ENCODE assay signal across 17 cellular contexts in the genomic region with DNA sequence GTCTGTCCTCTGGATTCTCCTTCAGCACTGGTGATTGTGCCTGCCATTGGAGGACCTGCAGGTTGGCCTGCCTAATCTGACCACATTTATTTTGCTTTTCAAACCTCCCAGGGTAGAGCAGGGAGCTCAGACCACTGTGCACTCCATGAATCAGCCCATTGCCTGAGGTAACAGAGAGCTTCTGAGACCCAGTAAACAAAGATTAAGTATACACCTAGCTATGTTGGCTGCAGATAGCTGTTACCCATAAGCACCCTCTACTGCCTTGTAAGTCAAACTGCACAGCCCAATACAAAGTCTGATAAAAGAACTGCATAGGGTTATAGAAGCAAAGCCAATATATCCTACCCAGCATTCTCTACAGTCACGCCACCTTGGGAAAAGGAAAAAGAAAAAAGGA.
DNase-seq lines count a peak whose midpoint lies in the region; ATAC-seq and TF ChIP-seq lines count a peak whose summit lies in the region.
"Had no signal": no experiment of that assay in that cellular context is flagged by ENCODE, and none has a peak within 500 bp of the region (broad histone marks: within the 10 kb centered on the region; RNA-seq: fewer than 3 reads in every experiment).

No MANE protein-coding gene starts in this region.

- no peaks in the 10 kb centered on the region for H3K4me1 Mint-ChIP-seq in activated CD4-positive, alpha-beta memory T cell treated with anti-CD3 and anti-CD28 coated beads for 36 hours (ENCODE audit: low read depth)
- no peaks in the 10 kb centered on the region for H3K4me1 Mint-ChIP-seq in natural killer cell treated with Interleukin-12 subunit alpha and Interleukin-12 subunit beta and Interleukin-15 and Interleukin-18, amount 100 ng/mL, for 72 hours (ENCODE audit: low read depth in 2 of 2)
- H3K4me1 Mint-ChIP-seq: activated CD8-positive, alpha-beta memory T cell treated with anti-CD3 and anti-CD28 coated beads, Interleukin-2, amount 10 ng/mL, durations not matched to agents 7 days and 5 days; CD4-positive, CD25-positive, alpha-beta regulatory T cell; central memory CD8-positive, alpha-beta T cell; neural crest cell had no signal

- DNase-seq in EL (peak; percentile 47), mammary epithelial cell (peak; percentile 75), right lobe of liver (no peak), MG63 (no peak), cardiac septum (ENCODE audit: low spot score) (no peak)
- DNase-seq in activated CD4-positive, alpha-beta memory T cell treated with anti-CD3 and anti-CD28 coated beads for 36 hours = no peak
- no peak for DNase-seq in natural killer cell treated with Interleukin-12 subunit alpha and Interleukin-12 subunit beta and Interleukin-15 and Interleukin-18, amount 100 ng/mL, for 72 hours (ENCODE audit: low spot score)
- DNase-seq: activated CD8-positive, alpha-beta memory T cell treated with anti-CD3 and anti-CD28 coated beads, Interleukin-2, amount 10 ng/mL, durations not matched to agents 7 days and 5 days; activated naive CD4-positive, alpha-beta T cell; CD4-positive, CD25-positive, alpha-beta regulatory T cell; NCI-H2107; small intestine had no signal

- CTCF ChIA-PET in mammary epithelial cell (lab: Charles Lee; ENCODE audit: low non-redundant PET) = interaction anchor here (0.5 kb wide), 1 partner anchor 1162 kb away, joined by 4 read pairs; no protein-coding TSS in a partner anchor
- CTCF ChIA-PET in activated CD4-positive, alpha-beta memory T cell treated with anti-CD3 and anti-CD28 coated beads for 36 hours (lab: Charles Lee) = no interaction called here

- H3K4me2 ChIP-seq in mammary epithelial cell (ENCODE audit: insufficient read depth, low read depth, low read length) = no peak overlapping the region

- H3K4me3 Mint-ChIP-seq in activated CD4-positive, alpha-beta memory T cell treated with anti-CD3 and anti-CD28 coated beads for 36 hours = no peak overlapping the region
- no peak overlapping the region for H3K4me3 Mint-ChIP-seq in natural killer cell treated with Interleukin-12 subunit alpha and Interleukin-12 subunit beta and Interleukin-15 and Interleukin-18, amount 100 ng/mL, for 72 hours
- H3K4me3 Mint-ChIP-seq: activated CD8-positive, alpha-beta memory T cell treated with anti-CD3 and anti-CD28 coated beads, Interleukin-2, amount 10 ng/mL, durations not matched to agents 7 days and 5 days; CD4-positive, CD25-positive, alpha-beta regulatory T cell; central memory CD8-positive, alpha-beta T cell; neural crest cell had no signal

- in situ Hi-C loops in mammary epithelial cell (cut with MboI; ENCODE audit: low sequenced_read_pairs in 2 of 2) = no loop called here

- H3K27me3 ChIP-seq in mammary epithelial cell (ENCODE audit: insufficient read depth, low read length) (no peaks in the 10 kb centered on the region), right lobe of liver (no peaks in the 10 kb centered on the region), MG63 (no peaks in the 10 kb centered on the region)

- H3K4me3 ChIP-seq in mammary epithelial cell (replicated peaks in 1 of 3; ENCODE audit: insufficient read depth in 1 of 3, low read depth in 2 of 3, low read length in 3 of 3) (no peak overlapping the region), right lobe of liver (no peak overlapping the region), MG63 (no peak overlapping the region)
- H3K4me3 ChIP-seq: HAP-1, SK-N-MC had no signal

- no peak overlapping the region for H3K27ac Mint-ChIP-seq in activated CD4-positive, alpha-beta memory T cell treated with anti-CD3 and anti-CD28 coated beads for 36 hours
- no peak overlapping the region for H3K27ac Mint-ChIP-seq in natural killer cell treated with Interleukin-12 subunit alpha and Interleukin-12 subunit beta and Interleukin-15 and Interleukin-18, amount 100 ng/mL, for 72 hours
- H3K27ac Mint-ChIP-seq: activated CD8-positive, alpha-beta memory T cell treated with anti-CD3 and anti-CD28 coated beads, Interleukin-2, amount 10 ng/mL, durations not matched to agents 7 days and 5 days; CD4-positive, CD25-positive, alpha-beta regulatory T cell had no signal

- POLR2A ChIA-PET in activated CD4-positive, alpha-beta memory T cell treated with anti-CD3 and anti-CD28 coated beads for 36 hours (lab: Charles Lee) = no interaction called here

- H3K36me3 Mint-ChIP-seq in activated CD4-positive, alpha-beta memory T cell treated with anti-CD3 and anti-CD28 coated beads for 36 hours = no peaks in the 10 kb centered on the region
- peaks cover 7% of the 10 kb centered on the region for H3K36me3 Mint-ChIP-seq in natural killer cell treated with Interleukin-12 subunit alpha and Interleukin-12 subunit beta and Interleukin-15 and Interleukin-18, amount 100 ng/mL, for 72 hours
- H3K36me3 Mint-ChIP-seq: activated CD8-positive, alpha-beta memory T cell treated with anti-CD3 and anti-CD28 coated beads, Interleukin-2, amount 10 ng/mL, durations not matched to agents 7 days and 5 days; CD4-positive, CD25-positive, alpha-beta regulatory T cell had no signal

- H3K36me3 ChIP-seq in mammary epithelial cell (ENCODE audit: insufficient read depth, low read length) (no peaks in the 10 kb centered on the region), right lobe of liver (no peaks in the 10 kb centered on the region), MG63 (no peaks in the 10 kb centered on the region)
- H3K36me3 ChIP-seq: HAP-1 had no signal

- H3K27me3 Mint-ChIP-seq in activated CD4-positive, alpha-beta memory T cell treated with anti-CD3 and anti-CD28 coated beads for 36 hours = no peaks in the 10 kb centered on the region
- no peaks in the 10 kb centered on the region for H3K27me3 Mint-ChIP-seq in natural killer cell treated with Interleukin-12 subunit alpha and Interleukin-12 subunit beta and Interleukin-15 and Interleukin-18, amount 100 ng/mL, for 72 hours
- H3K27me3 Mint-ChIP-seq: activated CD8-positive, alpha-beta memory T cell treated with anti-CD3 and anti-CD28 coated beads, Interleukin-2, amount 10 ng/mL, durations not matched to agents 7 days and 5 days; CD4-positive, CD25-positive, alpha-beta regulatory T cell; central memory CD8-positive, alpha-beta T cell had no signal

- intact Hi-C loops in mammary epithelial cell (cut with micrococcal nuclease) = loop anchor here (10.0 kb wide), 1 partner anchor 430 kb away; no protein-coding TSS in a partner anchor
- intact Hi-C loops in right lobe of liver (cut with DNase I) = no loop called here
- intact Hi-C loops in activated CD4-positive, alpha-beta memory T cell treated with anti-CD3 and anti-CD28 coated beads for 36 hours (cut with micrococcal nuclease) = no loop called here
- intact Hi-C loops in cardiac septum (cut with DNase I) = no loop called here

- TF ChIP-seq CTCF in LNCAP (IDR thresholded peaks at IDR 0.05) = peak; percentile 35; the same call in 1 of the 2 replicates
- TF ChIP-seq CTCF in mammary epithelial cell (conservative IDR thresholded peaks at IDR 0.05 in 1 of 2, IDR thresholded peaks at IDR 0.05 in 1 of 2; ENCODE audit: extremely low read depth in 1 of 2, insufficient read depth in 1 of 2, low read depth in 1 of 2, low read length in 2 of 2) = peak; percentile 34 to 60
- peak; percentile 28 to 51 (median 41) for TF ChIP-seq CTCF in right lobe of liver (IDR thresholded peaks at IDR 0.05)

- 100% methylated on average over 1 of the region's 1 CpG for WGBS in mammary epithelial cell (ENCODE audit: low coverage, missing lambda C conversion rate)
- 75% methylated on average over 1 of the region's 1 CpG for WGBS in right lobe of liver (ENCODE audit: insufficient coverage, low coverage, low lambda C conversion rate, missing lambda C conversion rate)

- H3K4me1 ChIP-seq in mammary epithelial cell (ENCODE audit: insufficient read depth, low read length) (peaks cover 11% of the 10 kb centered on the region), right lobe of liver (no peaks in the 10 kb centered on the region)
- H3K4me1 ChIP-seq: HAP-1 had no signal

- H4K20me1 ChIP-seq in mammary epithelial cell (ENCODE audit: insufficient read depth, low read length) = no peaks in the 10 kb centered on the region

- no peak overlapping the region for H3K9ac ChIP-seq in mammary epithelial cell (ENCODE audit: insufficient read depth, low read length)

- ATAC-seq in right lobe of liver = peak; percentile 78 to 94 (median 92)
- ATAC-seq in natural killer cell treated with Interleukin-12 subunit alpha and Interleukin-12 subunit beta and Interleukin-15 and Interleukin-18, amount 100 ng/mL, for 72 hours = no peak
- ATAC-seq: activated CD8-positive, alpha-beta memory T cell treated with anti-CD3 and anti-CD28 coated beads, Interleukin-2, amount 10 ng/mL, durations not matched to agents 7 days and 5 days had no signal

- H3K9me3 Mint-ChIP-seq in activated CD4-positive, alpha-beta memory T cell treated with anti-CD3 and anti-CD28 coated beads for 36 hours = peaks cover 20% of the 10 kb centered on the region
- peaks cover 27% of the 10 kb centered on the region for H3K9me3 Mint-ChIP-seq in natural killer cell treated with Interleukin-12 subunit alpha and Interleukin-12 subunit beta and Interleukin-15 and Interleukin-18, amount 100 ng/mL, for 72 hours

- TF ChIP-seq POLR2A in right lobe of liver (IDR thresholded peaks at IDR 0.05) = no peak

- H3K9me3 ChIP-seq in mammary epithelial cell (replicated peaks; ENCODE audit: insufficient read depth, low read length) (no peaks in the 10 kb centered on the region), right lobe of liver (no peaks in the 10 kb centered on the region), MG63 (no peaks in the 10 kb centered on the region)
- H3K9me3 ChIP-seq: HAP-1 had no signal

- H2AFZ ChIP-seq in mammary epithelial cell (ENCODE audit: low read depth, low read length) = peak overlapping the region; percentile 61

- no peaks in the 10 kb centered on the region for H3K79me2 ChIP-seq in mammary epithelial cell (ENCODE audit: insufficient read depth, low read length)

- dilution Hi-C loops in mammary epithelial cell (cut with HindIII; ENCODE audit: low sequenced_read_pairs) = no loop called here

- no TSS peak for BruUV-seq in mammary epithelial cell (replicated peaks; lab: Mats Ljungman, UMichigan)

- H3K27ac ChIP-seq in mammary epithelial cell (ENCODE audit: insufficient read depth, low read depth, low read length) (no peak overlapping the region), right lobe of liver (no peak overlapping the region)
- H3K27ac ChIP-seq: SK-N-MC had no signal

Comparison
In these comparisons a context has a peak if more than half of its experiments do, and no peak if none do; other contexts are left out.
1. DNase-seq: peak in EL (single experiment) and mammary epithelial cell (single experiment); none in right lobe of liver (0 of 3), activated CD4-positive, alpha-beta memory T cell treated with anti-CD3 and anti-CD28 coated beads for 36 hours (single experiment), MG63 (single experiment), cardiac septum (single experiment) and natural killer cell treated with Interleukin-12 subunit alpha and Interleukin-12 subunit beta and Interleukin-15 and Interleukin-18, amount 100 ng/mL, for 72 hours (single experiment).
2. ATAC-seq: peak in right lobe of liver (4 of 4); none in natural killer cell treated with Interleukin-12 subunit alpha and Interleukin-12 subunit beta and Interleukin-15 and Interleukin-18, amount 100 ng/mL, for 72 hours (0 of 2).
3. Peak in every context shown above with its lines, with median percentiles within 50 percentile points of each other: CTCF ChIP-seq.